ENCODE assay signal across 29 cellular contexts in the genomic region with DNA sequence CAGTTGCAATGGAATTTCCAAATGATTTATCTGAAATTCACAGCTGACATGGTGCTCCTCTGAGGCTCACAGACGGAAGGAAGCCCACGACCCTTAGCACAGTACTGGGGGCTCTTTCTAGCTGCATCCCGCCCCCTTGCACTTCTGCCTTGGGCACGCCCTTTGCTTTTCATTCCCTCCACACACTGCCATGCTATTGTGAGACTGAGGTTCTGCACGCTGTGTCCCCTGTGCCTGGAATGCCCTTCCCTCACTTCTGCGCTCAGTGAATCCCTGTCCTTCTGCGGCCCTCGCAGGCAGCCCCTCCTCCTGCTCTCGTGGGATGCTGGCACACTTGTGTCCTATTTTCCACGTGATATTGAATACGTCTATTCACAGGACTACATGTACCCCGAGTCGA.
"Had no signal": no experiment of that assay in that cellular context is flagged by ENCODE, and none has a peak within 500 bp of the region (broad histone marks: within the 10 kb centered on the region; RNA-seq: fewer than 3 reads in every experiment).

No MANE protein-coding gene starts in this region.

- DNase-seq: activated CD4-positive, alpha-beta memory T cell treated with anti-CD3 and anti-CD28 coated beads for 36 hours; activated CD4-positive, alpha-beta T cell treated with anti-CD3 and anti-CD28 coated beads for 36 hours; activated CD4-positive, alpha-beta T cell treated with anti-CD3 and anti-CD28 coated beads, Interleukin-2, amount 10 ng/mL, durations not matched to agents 24 days and 14 days; activated CD4-positive, CD25-positive, alpha-beta regulatory T cell; activated CD4-positive, CD25-positive, alpha-beta regulatory T cell treated with anti-CD3 and anti-CD28 coated beads, Interleukin-2, amount 50 U/mL, for 72 hours; activated CD8-positive, alpha-beta memory T cell treated with anti-CD3 and anti-CD28 coated beads for 24 hours; activated effector memory CD4-positive, alpha-beta T cell treated with anti-CD3 and anti-CD28 coated beads, Interleukin-2, amount 50 U/mL, for 16 hours; activated naive CD4-positive, alpha-beta T cell treated with anti-CD3 and anti-CD28 coated beads for 36 hours; activated naive CD8-positive, alpha-beta T cell treated with anti-CD3 and anti-CD28 coated beads for 36 hours; activated naive CD8-positive, alpha-beta T cell treated with anti-CD3 and anti-CD28 coated beads, Interleukin-2, amount 50 U/mL, for 24 hours; activated T-cell treated with anti-CD3 and anti-CD28 coated beads, Interleukin-2, amount 50 U/mL, for 4 hours; adrenal gland; amygdala; aorta; body of pancreas; central memory CD4-positive, alpha-beta T cell; cerebellar nuclear complex; colonic mucosa; effector CD8-positive, alpha-beta T cell; esophagus squamous epithelium; foreskin melanocyte; T-helper 2 cell had no signal

- H3K4me3 Mint-ChIP-seq: activated CD4-positive, alpha-beta memory T cell treated with anti-CD3 and anti-CD28 coated beads for 36 hours; activated CD4-positive, alpha-beta T cell treated with anti-CD3 and anti-CD28 coated beads for 36 hours; activated CD4-positive, alpha-beta T cell treated with anti-CD3 and anti-CD28 coated beads, Interleukin-2, amount 10 ng/mL, durations not matched to agents 24 days and 14 days; activated naive CD4-positive, alpha-beta T cell treated with anti-CD3 and anti-CD28 coated beads for 36 hours; activated naive CD4-positive, alpha-beta T cell treated with anti-CD3 and anti-CD28 coated beads, Interleukin-2, amount 50 U/mL, for 24 hours; activated naive CD8-positive, alpha-beta T cell treated with anti-CD3 and anti-CD28 coated beads for 36 hours; activated naive CD8-positive, alpha-beta T cell treated with anti-CD3 and anti-CD28 coated beads, Interleukin-2, amount 50 U/mL, for 24 hours; activated T-cell treated with anti-CD3 and anti-CD28 coated beads, Interleukin-2, amount 50 U/mL, for 4 hours; activated T-helper 1 cell treated with anti-CD3 and anti-CD28 coated beads, Interleukin-12 subunit alpha, Interleukin-12 subunit beta, Interleukin-2, Interleukin-4 antibody, amounts not matched to agents 30 ng/mL and 10 ng/mL and 1 ng/mL, durations not matched to agents 14 hours and 24 hours and 36 hours had no signal

- H3K4me1 ChIP-seq: adrenal gland, colonic mucosa had no signal

- H3K27me3 Mint-ChIP-seq: activated CD4-positive, alpha-beta memory T cell treated with anti-CD3 and anti-CD28 coated beads for 36 hours; activated CD4-positive, alpha-beta T cell treated with anti-CD3 and anti-CD28 coated beads for 36 hours; activated naive CD4-positive, alpha-beta T cell treated with anti-CD3 and anti-CD28 coated beads, Interleukin-2, amount 50 U/mL, for 24 hours; activated naive CD8-positive, alpha-beta T cell treated with anti-CD3 and anti-CD28 coated beads for 36 hours; activated naive CD8-positive, alpha-beta T cell treated with anti-CD3 and anti-CD28 coated beads, Interleukin-2, amount 50 U/mL, for 24 hours had no signal

- H3K27ac Mint-ChIP-seq: activated CD4-positive, alpha-beta memory T cell treated with anti-CD3 and anti-CD28 coated beads for 36 hours; activated CD4-positive, alpha-beta T cell treated with anti-CD3 and anti-CD28 coated beads for 36 hours; activated CD4-positive, alpha-beta T cell treated with anti-CD3 and anti-CD28 coated beads, Interleukin-2, amount 10 ng/mL, durations not matched to agents 24 days and 14 days; activated naive CD4-positive, alpha-beta T cell treated with anti-CD3 and anti-CD28 coated beads for 36 hours; activated naive CD4-positive, alpha-beta T cell treated with anti-CD3 and anti-CD28 coated beads, Interleukin-2, amount 50 U/mL, for 24 hours; activated naive CD8-positive, alpha-beta T cell treated with anti-CD3 and anti-CD28 coated beads for 36 hours; activated naive CD8-positive, alpha-beta T cell treated with anti-CD3 and anti-CD28 coated beads, Interleukin-2, amount 50 U/mL, for 24 hours; activated T-helper 1 cell treated with anti-CD3 and anti-CD28 coated beads, Interleukin-12 subunit alpha, Interleukin-12 subunit beta, Interleukin-2, Interleukin-4 antibody, amounts not matched to agents 30 ng/mL and 10 ng/mL and 1 ng/mL, durations not matched to agents 14 hours and 24 hours and 36 hours; activated T-helper 2 cell treated with anti-CD3 and anti-CD28 coated beads, Interferon-gamma antibody, Interleukin-2, Interleukin-4, amounts not matched to agents 10 μg/mL and 5 μg/mL and 100 μg/mL, durations not matched to agents 14 hours and 24 hours and 36 hours had no signal

- H3K27ac ChIP-seq: adrenal gland, body of pancreas, cardiac muscle cell, colonic mucosa, esophagus squamous epithelium, gastroesophageal sphincter had no signal

- H3K27me3 ChIP-seq: adrenal gland, body of pancreas, cardiac muscle cell, colonic mucosa, esophagus squamous epithelium, gastroesophageal sphincter had no signal

- H3K9me3 ChIP-seq: adrenal gland, body of pancreas, colonic mucosa, esophagus squamous epithelium, gastroesophageal sphincter had no signal

- H3K36me3 Mint-ChIP-seq: activated CD4-positive, alpha-beta memory T cell treated with anti-CD3 and anti-CD28 coated beads for 36 hours; activated naive CD4-positive, alpha-beta T cell treated with anti-CD3 and anti-CD28 coated beads, Interleukin-2, amount 50 U/mL, for 24 hours; activated naive CD8-positive, alpha-beta T cell treated with anti-CD3 and anti-CD28 coated beads for 36 hours had no signal

- H3K36me3 ChIP-seq: adrenal gland, cardiac muscle cell, colonic mucosa had no signal

- H3K9me3 Mint-ChIP-seq: activated CD4-positive, alpha-beta memory T cell treated with anti-CD3 and anti-CD28 coated beads for 36 hours; activated CD4-positive, alpha-beta T cell treated with anti-CD3 and anti-CD28 coated beads, Interleukin-2, amount 10 ng/mL, durations not matched to agents 24 days and 14 days; activated naive CD4-positive, alpha-beta T cell treated with anti-CD3 and anti-CD28 coated beads for 36 hours; activated naive CD4-positive, alpha-beta T cell treated with anti-CD3 and anti-CD28 coated beads, Interleukin-2, amount 50 U/mL, for 24 hours; activated naive CD8-positive, alpha-beta T cell treated with anti-CD3 and anti-CD28 coated beads for 36 hours; activated naive CD8-positive, alpha-beta T cell treated with anti-CD3 and anti-CD28 coated beads, Interleukin-2, amount 50 U/mL, for 24 hours; activated T-cell treated with anti-CD3 and anti-CD28 coated beads, Interleukin-2, amount 50 U/mL, for 4 hours; activated T-helper 1 cell treated with anti-CD3 and anti-CD28 coated beads, Interleukin-12 subunit alpha, Interleukin-12 subunit beta, Interleukin-2, Interleukin-4 antibody, amounts not matched to agents 30 ng/mL and 10 ng/mL and 1 ng/mL, durations not matched to agents 14 hours and 24 hours and 36 hours; activated T-helper 2 cell treated with anti-CD3 and anti-CD28 coated beads, Interferon-gamma antibody, Interleukin-2, Interleukin-4, amounts not matched to agents 10 μg/mL and 5 μg/mL and 100 μg/mL, durations not matched to agents 14 hours and 24 hours and 36 hours had no signal

- FAIRE-seq: endometrium, endothelial cell of umbilical vein had no signal

- H3K4me3 ChIP-seq: adrenal gland, body of pancreas, cardiac muscle cell, colonic mucosa, esophagus squamous epithelium, gastroesophageal sphincter had no signal

- ATAC-seq: activated CD4-positive, alpha-beta T cell treated with anti-CD3 and anti-CD28 coated beads for 36 hours; activated naive CD8-positive, alpha-beta T cell treated with anti-CD3 and anti-CD28 coated beads, Interleukin-2, amount 50 U/mL, for 24 hours; activated T-cell treated with anti-CD3 and anti-CD28 coated beads, Interleukin-2, amount 50 U/mL, for 4 hours; body of pancreas; gastroesophageal sphincter had no signal
